ENCODE assay signal across 8 cellular contexts in the genomic region with DNA sequence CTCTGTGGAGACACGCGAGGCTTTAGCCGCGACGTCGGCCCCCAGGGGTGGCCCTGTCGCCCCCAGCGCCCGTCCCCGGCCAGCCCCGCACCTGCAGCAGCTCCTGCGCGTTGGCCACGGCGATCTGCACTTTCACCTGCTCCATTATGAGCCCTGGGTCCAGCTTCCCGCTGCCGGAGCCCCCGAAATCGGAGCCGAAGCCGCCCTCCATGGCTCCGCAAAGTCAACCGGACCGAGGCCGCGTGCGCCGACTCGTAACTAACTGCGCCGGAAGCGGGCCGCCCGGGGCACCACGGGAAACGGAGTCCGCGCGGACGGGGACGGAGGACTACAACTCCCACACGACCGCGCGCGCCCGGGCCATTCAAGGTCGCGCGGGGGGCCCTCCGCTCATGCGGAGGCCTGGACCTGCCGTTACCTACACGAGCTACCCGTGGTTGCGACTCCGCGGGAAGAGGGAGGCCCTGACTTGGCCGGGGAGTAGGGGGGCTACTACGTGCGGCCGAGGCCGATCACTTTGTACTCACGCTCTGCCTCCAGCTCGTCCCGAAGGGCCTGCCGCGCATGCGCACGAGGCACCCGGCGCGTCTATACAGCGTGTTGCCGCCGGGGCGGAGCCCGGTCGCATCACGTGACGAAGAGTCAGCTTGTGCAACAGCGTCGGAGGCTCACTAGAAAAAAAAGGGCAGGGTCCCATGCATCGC. TPM values are rescaled to one million over a fixed set of nuclear protein-coding genes. Genes with fewer than 3 reads are reported as not detected.
DNase-seq lines count a peak whose midpoint lies in the region; ATAC-seq and TF ChIP-seq lines count a peak whose summit lies in the region.

TIMM13 (minus strand) TSS at position 264 of the 704 bp plus-strand sequence; CDS start at position 211, 53 bp downstream.

- H3K79me1 ChIP-seq in trophoblast cell (ENCODE audit: low read length), result peaks cover 10% of the 10 kb centered on the region

- in situ Hi-C loops in GM13976 (cut with MboI; ENCODE audit: low sequenced_read_pairs, unreplicated experiment), result no loop called here

- peak within 1 kb of the TSS; percentile 98 for H3K4me2 ChIP-seq in trophoblast cell (ENCODE audit: low read length)

- peak; percentile 76 for ATAC-seq in HG02852 (IDR thresholded peaks at IDR 0.05; ENCODE audit: unreplicated experiment)
- peak; percentile 92 to 95 (median 94) for ATAC-seq in T-cell (replicated peaks in 1 of 4)

- H2BK12ac ChIP-seq in trophoblast cell (ENCODE audit: low read length), result no peak within 1 kb of the TSS

- peak within 1 kb of the TSS; percentile 83 for H2AK5ac ChIP-seq in trophoblast cell (ENCODE audit: low read length)

- H3K36me3 ChIP-seq in adipocyte (ENCODE audit: control insufficient read depth, insufficient read depth, low read length, severe bottlenecking) (peaks cover 23% of the 10 kb centered on the region), cardiac muscle cell (peaks cover 14% of the 10 kb centered on the region), trophoblast cell (ENCODE audit: control insufficient read depth in 1 of 2, insufficient read depth in 2 of 2, low read length in 2 of 2) (peaks cover 51 to 58% of the 10 kb centered on the region in 2 experiments), tibial nerve (peaks cover 0 to 51% (median 5%) of the 10 kb centered on the region in 3 donors)

- H4K91ac ChIP-seq in trophoblast cell (ENCODE audit: low read depth, low read length), result peak within 1 kb of the TSS; percentile 98

- POLR2A ChIA-PET in T-cell (lab: Charles Lee), result interaction anchor here (0.6 to 2.0 kb wide), 4 partner anchors 49 to 342 kb away, joined by 3 to 5 read pairs (median 4); partner anchors contain the start of gene GADD45B (in 1 of the 2)

- no peaks in the 10 kb centered on the region for H3K9me3 Mint-ChIP-seq in T-cell

- H3K9me3 ChIP-seq in adipocyte (ENCODE audit: control insufficient read depth, low read length) (no peaks in the 10 kb centered on the region), cardiac muscle cell (ENCODE audit: low read depth) (no peaks in the 10 kb centered on the region), trophoblast cell (ENCODE audit: insufficient read depth, low read depth, low read length) (peaks cover 3% of the 10 kb centered on the region), tibial nerve (no peaks in the 10 kb centered on the region)

- no CpG with 5 or more reads among the region's 84 CpGs for WGBS in trophoblast cell (ENCODE audit: extremely low coverage, insufficient coverage, insufficient read length)
- 0 to 2% methylated on average over 43 to 69 of the region's 84 CpGs for WGBS in tibial nerve, 2 donors

- H3K36me3 Mint-ChIP-seq in T-cell, result no peaks in the 10 kb centered on the region

- peak; percentile 87 to 95 for TF ChIP-seq EP300 in tibial nerve (IDR thresholded peaks at IDR 0.05)

- no peak for TF ChIP-seq CTCF in GM13976 (IDR thresholded peaks at IDR 0.05; ENCODE audit: borderline replicate concordance, control extremely low read depth, extremely low read depth, insufficient read depth, missing control alignments)
- TF ChIP-seq CTCF in cardiac muscle cell (IDR thresholded peaks at IDR 0.05; ENCODE audit: low read depth, low read length), result no peak
- peak in 1 of 5 experiments; percentile 39 for TF ChIP-seq CTCF in tibial nerve (IDR thresholded peaks at IDR 0.05)

- H3K4me1 ChIP-seq in adipocyte (ENCODE audit: control insufficient read depth, insufficient read depth, low read length) (peaks cover 24% of the 10 kb centered on the region), cardiac muscle cell (ENCODE audit: low read depth) (peaks cover 8% of the 10 kb centered on the region), trophoblast cell (ENCODE audit: control insufficient read depth in 1 of 2, insufficient read depth in 2 of 2, low read length in 2 of 2) (peaks cover 10 to 17% of the 10 kb centered on the region in 2 experiments), tibial nerve (peaks cover 0 to 38% (median 18%) of the 10 kb centered on the region in 4 donors)

- H2AFZ ChIP-seq in trophoblast cell (ENCODE audit: insufficient read depth, low read length, poor library complexity), result peak within 1 kb of the TSS; percentile 100

- peaks cover 16 to 18% (median 18%) of the 10 kb centered on the region in 3 donors for H3K4me1 Mint-ChIP-seq in T-cell

- H3K4me3 ChIP-seq in adipocyte (ENCODE audit: low read length) (peak within 1 kb of the TSS; percentile 97), cardiac muscle cell (peak within 1 kb of the TSS; percentile 86), trophoblast cell (ENCODE audit: low read depth, low read length) (peak within 1 kb of the TSS; percentile 99), tibial nerve (peak within 1 kb of the TSS; percentile 58 to 93 (median 85))

- no peak within 1 kb of the TSS for H3K23ac ChIP-seq in trophoblast cell (ENCODE audit: low read length)

- H3K27ac ChIP-seq in cardiac muscle cell (peak within 1 kb of the TSS; percentile 98), trophoblast cell (ENCODE audit: low read depth, low read length) (peak within 1 kb of the TSS; percentile 98), tibial nerve (peak within 1 kb of the TSS; percentile 86 to 99 (median 96))

- DNase-seq in GM13976 (ENCODE audit: low spot score), result peak; percentile 98
- peak; percentile 92 for DNase-seq in NCI-H146 (lab: John Stamatoyannopoulos, UW)
- peak; percentile 92 to 98 (median 96) for DNase-seq in T-cell
- DNase-seq in adipocyte (ENCODE audit: low read depth), result peak; percentile 99
- peak; percentile 97 to 99 for DNase-seq in cardiac muscle cell (ENCODE audit: low read depth in 1 of 2, low spot score in 1 of 2)
- DNase-seq in trophoblast cell, result peak; percentile 96 to 100
- peak; percentile 94 to 95 for DNase-seq in tibial nerve (ENCODE audit: low spot score in 2 of 2)

- peak within 1 kb of the TSS; percentile 95 for H3K4ac ChIP-seq in trophoblast cell (ENCODE audit: low read depth, low read length)

- peak within 1 kb of the TSS; percentile 97 for H4K12ac ChIP-seq in trophoblast cell (ENCODE audit: low read depth, low read length)

- H3K27ac Mint-ChIP-seq in T-cell, result peak within 1 kb of the TSS; percentile 92 to 99

- H2BK5ac ChIP-seq in trophoblast cell (ENCODE audit: low read depth, low read length, poor library complexity), result peak within 1 kb of the TSS; percentile 100

- H2BK120ac ChIP-seq in trophoblast cell (ENCODE audit: insufficient read depth, low read length, poor library complexity), result peak within 1 kb of the TSS; percentile 93

- H3K4me3 Mint-ChIP-seq in T-cell, result peak within 1 kb of the TSS; percentile 89 to 94 (median 89)

- H3K9ac ChIP-seq in adipocyte (ENCODE audit: low read length), result peak within 1 kb of the TSS; percentile 99
- H3K9ac ChIP-seq in trophoblast cell (ENCODE audit: low read length), result peak within 1 kb of the TSS; percentile 100

- H3K27me3 Mint-ChIP-seq in T-cell, result no peaks in the 10 kb centered on the region

- H3K27me3 ChIP-seq in adipocyte (replicated peaks; ENCODE audit: control insufficient read depth, insufficient read depth, low read length) (no peaks in the 10 kb centered on the region), cardiac muscle cell (no peaks in the 10 kb centered on the region), trophoblast cell (ENCODE audit: insufficient read depth, low read length) (no peaks in the 10 kb centered on the region), tibial nerve (no peaks in the 10 kb centered on the region)

- peaks cover 11% of the 10 kb centered on the region for H3K79me2 ChIP-seq in trophoblast cell (ENCODE audit: control insufficient read depth, insufficient read depth, low read length, poor library complexity)

- CTCF ChIA-PET in T-cell (lab: Charles Lee), result interaction anchor here in 1 of 2 donors (0.6 to 1.6 kb wide), 8 partner anchors 29 to 275 kb away, joined by 3 to 4 read pairs (median 3); partner anchors contain the start of genes GADD45B, LMNB2 and PLEKHJ1

- TF ChIP-seq POLR2A in tibial nerve (IDR thresholded peaks at IDR 0.05), result peak in 1 of 2 donors; percentile 48

- peak within 1 kb of the TSS; percentile 98 for H3K18ac ChIP-seq in trophoblast cell (ENCODE audit: low read length)

- peak within 1 kb of the TSS; percentile 99 for H3K14ac ChIP-seq in trophoblast cell (ENCODE audit: low read length)

- peak within 1 kb of the TSS; percentile 96 for H4K8ac ChIP-seq in trophoblast cell (ENCODE audit: low read depth, low read length)

RNA-seq across cellular contexts. Expression of gene TIMM13, which starts in this region (rescaled TPM):
- total RNA-seq in T-cell (10 to 100 TPM; 22.4 to 50.9 (median 33.7) TPM), cardiac muscle cell (76.7 and 93.0 TPM in 2 replicates), tibial nerve (10 to 100 TPM; 28.8 to 48.9 (median 32.3) TPM)
- polyA plus RNA-seq in cardiac muscle cell, result 287 and 292 TPM in 2 replicates
- polyA plus RNA-seq in trophoblast cell (2013), result 79.5 and 82.1 TPM in 2 replicates

Comparison
In these comparisons a context has a peak if more than half of its experiments do, and no peak if none do; other contexts are left out.
1. Peak in every context shown above with its lines: DNase-seq, ATAC-seq, H3K4me3 ChIP-seq and H3K27ac ChIP-seq.